ENCODE assay signal across 9 cellular contexts in the genomic region with DNA sequence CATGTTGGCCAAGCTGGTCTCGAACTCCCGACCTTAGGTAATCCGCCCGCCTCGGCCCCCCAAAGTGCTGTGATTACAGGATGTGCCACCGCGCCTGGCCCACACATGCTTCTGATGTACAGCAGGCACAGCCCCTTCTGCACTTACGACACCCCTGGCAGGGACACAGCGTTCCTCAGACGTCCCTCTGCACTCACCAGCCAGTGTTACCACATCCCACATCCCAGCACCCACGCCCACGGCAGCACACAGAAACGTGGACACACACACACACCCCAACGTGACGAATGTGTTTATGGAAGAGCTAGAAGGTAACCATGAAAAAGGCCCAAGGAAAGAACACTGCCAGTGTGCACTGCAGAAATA. TPM values are rescaled to one million over a fixed set of nuclear protein-coding genes. Genes with fewer than 3 reads are reported as not detected.
DNase-seq lines count a peak whose midpoint lies in the region; ATAC-seq and TF ChIP-seq lines count a peak whose summit lies in the region.
"Had no signal": no experiment of that assay in that cellular context is flagged by ENCODE, and none has a peak within 500 bp of the region (broad histone marks: within the 10 kb centered on the region; RNA-seq: fewer than 3 reads in every experiment).

No MANE protein-coding gene starts in this region.

- H3K36me3 ChIP-seq in SK-N-SH (replicated peaks in 1 of 2; ENCODE audit: control insufficient read depth in 1 of 2, insufficient read depth in 2 of 2, low read length in 1 of 2) = no peaks in the 10 kb centered on the region
- H3K36me3 ChIP-seq in adrenal gland (replicated peaks in 1 of 2) = no peaks in the 10 kb centered on the region
- no peaks in the 10 kb centered on the region for H3K36me3 ChIP-seq in right lobe of liver
- H3K36me3 ChIP-seq in transverse colon = no peaks in the 10 kb centered on the region

- H4K20me1 ChIP-seq in SK-N-SH (ENCODE audit: insufficient read depth) = no peaks in the 10 kb centered on the region

- TF ChIP-seq POLR2A in adrenal gland (IDR thresholded peaks at IDR 0.05) = no peak
- no peak for TF ChIP-seq POLR2A in right lobe of liver (IDR thresholded peaks at IDR 0.05)
- no peak for TF ChIP-seq POLR2A in transverse colon (IDR thresholded peaks at IDR 0.05)

- H3K9me2 ChIP-seq in SK-N-SH = no peaks in the 10 kb centered on the region

- peak overlapping the region; percentile 89 for H3K4me2 ChIP-seq in SK-N-SH

- H3K9me3 ChIP-seq in SK-N-SH = no peaks in the 10 kb centered on the region
- H3K9me3 ChIP-seq in adrenal gland (replicated peaks in 1 of 3) = no peaks in the 10 kb centered on the region
- no peaks in the 10 kb centered on the region for H3K9me3 ChIP-seq in right lobe of liver
- no peaks in the 10 kb centered on the region for H3K9me3 ChIP-seq in transverse colon

- H3K27me3 ChIP-seq in SK-N-SH (ENCODE audit: insufficient read depth) (no peaks in the 10 kb centered on the region), adrenal gland (no peaks in the 10 kb centered on the region), right lobe of liver (no peaks in the 10 kb centered on the region), transverse colon (no peaks in the 10 kb centered on the region)

- no peak overlapping the region for H3K27ac ChIP-seq in SK-N-SH (ENCODE audit: low read depth in 2 of 2, low read length in 1 of 2)
- H3K27ac ChIP-seq in adrenal gland = peak overlapping the region in 2 of 5 donors; percentile 78 to 81
- H3K27ac ChIP-seq in right lobe of liver = peak overlapping the region in 1 of 3 donors; percentile 55
- H3K27ac ChIP-seq in transverse colon = peak overlapping the region; percentile 76 to 83 (median 80)

- ATAC-seq in SK-N-SH treated with all-trans-retinoic acid at 6 μM for 48 hours (no peak), right lobe of liver (peak in 3 of 4 donors; percentile 25 to 58 (median 37)), GM18498 (IDR thresholded peaks at IDR 0.05; ENCODE audit: unreplicated experiment) (no peak)

- no peak for TF ChIP-seq CTCF in SK-N-SH (IDR thresholded peaks at IDR 0.05)
- no peak for TF ChIP-seq CTCF in adrenal gland (IDR thresholded peaks at IDR 0.05)
- TF ChIP-seq CTCF in right lobe of liver (IDR thresholded peaks at IDR 0.05) = no peak
- TF ChIP-seq CTCF in transverse colon (IDR thresholded peaks at IDR 0.05) = no peak

- H3K9ac ChIP-seq in SK-N-SH = peak overlapping the region; percentile 86; the same call in 1 of the 2 replicates

- H3K4me3 ChIP-seq in SK-N-SH (ENCODE audit: low read depth in 2 of 2, low read length in 1 of 2) = peak overlapping the region; percentile 75 to 76; a peak in 3 of 4 replicates
- H3K4me3 ChIP-seq in adrenal gland = peak overlapping the region in 2 of 4 donors; percentile 77 to 89
- H3K4me3 ChIP-seq in right lobe of liver = peak overlapping the region; percentile 73 to 93 (median 87)
- peak overlapping the region in 3 of 4 donors; percentile 77 to 97 (median 84) for H3K4me3 ChIP-seq in transverse colon

- CTCF ChIA-PET in SK-N-SH (lab: Yijun Ruan, JAX) = interaction anchor here (0.7 to 1.7 kb wide), 5 partner anchors 11 to 79 kb away, joined by 4 to 9 read pairs (median 4); no protein-coding TSS in a partner anchor

- no peaks in the 10 kb centered on the region for H3F3A ChIP-seq in SK-N-SH (replicated peaks; ENCODE audit: insufficient read depth)

- peak overlapping the region; percentile 71 for H2AFZ ChIP-seq in SK-N-SH (ENCODE audit: low read depth)

- H3K4me1 ChIP-seq in SK-N-SH (ENCODE audit: control insufficient read depth in 1 of 2, insufficient read depth in 2 of 2, low read depth in 1 of 2, low read length in 1 of 2) (peaks cover 4% of the 10 kb centered on the region in 2 experiments; a peak in 1 of 4 replicates), adrenal gland (replicated peaks in 1 of 2) (peaks cover 10% of the 10 kb centered on the region in 2 donors), right lobe of liver (peaks cover 0 to 6% (median 3%) of the 10 kb centered on the region in 4 donors), transverse colon (peaks cover 0 to 6% (median 5%) of the 10 kb centered on the region in 4 donors)

- in situ Hi-C loops in transverse colon (cut with MboI; ENCODE audit: low pct_ligation_motif_present in 1 of 4, low pct_unique_long_range_greater_than_20kb in 1 of 4, low sequenced_read_pairs in 3 of 4) = loop anchor here in 1 of 4 donors (25.0 kb wide), 1 partner anchor 107 kb away; no protein-coding TSS in a partner anchor

- peaks cover 31% of the 10 kb centered on the region for H3K79me2 ChIP-seq in SK-N-SH (ENCODE audit: insufficient read depth)

- intact Hi-C loops in adrenal gland (cut with DNase I) = no loop called here
- intact Hi-C loops in right lobe of liver (cut with DNase I) = no loop called here
- intact Hi-C loops in transverse colon (cut with DNase I; ENCODE audit: low total_unique reads) = no loop called here

- no peak for TF ChIP-seq EP300 in SK-N-SH (IDR thresholded peaks at IDR 0.05; ENCODE audit: borderline replicate concordance in 1 of 2, low read depth in 1 of 2, low read length in 1 of 2)
- no peak for TF ChIP-seq EP300 in transverse colon (IDR thresholded peaks at IDR 0.05; ENCODE audit: low read depth)

- POLR2A ChIA-PET in SK-N-SH (lab: Yijun Ruan, JAX) = interaction anchor here (0.6 to 1.9 kb wide), 16 partner anchors 10 to 351 kb away, joined by 3 to 16 read pairs (median 5); a partner anchor contains a TSS

- TF ChIP-seq RAD21 in SK-N-SH (IDR thresholded peaks at IDR 0.05; ENCODE audit: low read length) = no peak

- WGBS in SK-N-SH (ENCODE audit: low lambda C conversion rate) = 73% methylated on average over 15 of the region's 15 CpGs
- 65 to 73% (median 71%) methylated on average over 13 to 15 of the region's 15 CpGs for WGBS in adrenal gland, 4 donors
- 32% methylated on average over 6 of the region's 15 CpGs for WGBS in right lobe of liver (ENCODE audit: insufficient coverage, low coverage, low lambda C conversion rate, missing lambda C conversion rate)
- 37 to 78% methylated on average over 2 to 15 of the region's 15 CpGs for WGBS in transverse colon (ENCODE audit: low coverage in 1 of 2), 2 donors

- DNase-seq in SK-N-SH = peak; percentile 54
- peak in 4 of 7 donors; percentile 35 to 63 (median 46) for DNase-seq in adrenal gland
- DNase-seq in right lobe of liver = peak in 1 of 3 donors; percentile 32
- peak; percentile 31 for DNase-seq in transverse colon
- no peak for DNase-seq in islet precursor cell
- DNase-seq in KG1 (lab: John Stamatoyannopoulos, UW) = no peak

TF ChIP-seq in SK-N-SH, 30 proteins besides CTCF, POLR2A, EP300 and RAD21:
- TF ChIP-seq NFIC (IDR thresholded peaks at IDR 0.05; ENCODE audit: borderline replicate concordance) = no peak
- no peak for TF ChIP-seq RCOR1 (IDR thresholded peaks at IDR 0.05; ENCODE audit: low read length)
- TF ChIP-seq, protein P1, sequence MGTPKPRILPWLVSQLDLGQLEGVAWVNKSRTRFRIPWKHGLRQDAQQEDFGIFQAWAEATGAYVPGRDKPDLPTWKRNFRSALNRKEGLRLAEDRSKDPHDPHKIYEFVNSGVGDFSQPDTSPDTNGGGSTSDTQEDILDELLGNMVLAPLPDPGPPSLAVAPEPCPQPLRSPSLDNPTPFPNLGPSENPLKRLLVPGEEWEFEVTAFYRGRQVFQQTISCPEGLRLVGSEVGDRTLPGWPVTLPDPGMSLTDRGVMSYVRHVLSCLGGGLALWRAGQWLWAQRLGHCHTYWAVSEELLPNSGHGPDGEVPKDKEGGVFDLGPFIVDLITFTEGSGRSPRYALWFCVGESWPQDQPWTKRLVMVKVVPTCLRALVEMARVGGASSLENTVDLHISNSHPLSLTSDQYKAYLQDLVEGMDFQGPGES (IDR thresholded peaks at IDR 0.05; ENCODE audit: low read depth, low read length) = no peak

TF ChIP-seq in SK-N-SH treated with all-trans-retinoic acid at 6 μM for 48 hours, 23 proteins besides CTCF, POLR2A, EP300 and RAD21 (continues in another document):
- TF ChIP-seq ZC3H10 (CRISPR knock-in tag; IDR thresholded peaks at IDR 0.05) = no peak

RNA-seq across cellular contexts. Expression of a gene that starts 0.6 kb away (rescaled TPM):
- 18.0 and 20.2 TPM in 2 replicates for polyA plus RNA-seq in SK-N-SH (2012; rRNA removed)
- polyA plus RNA-seq in SK-N-SH (2012; cell fraction: cytosol; rRNA removed) = 8.4 and 10.4 TPM in 2 replicates
- 54.9 and 55.9 TPM in 2 replicates for polyA plus RNA-seq in SK-N-SH (2012; cell fraction: nucleus; rRNA removed)
- 10 to 100 TPM; 18.6 to 44.5 (median 32.0) TPM for total RNA-seq in adrenal gland
- 10 to 100 TPM; 13.0 to 25.3 (median 15.6) TPM for polyA plus RNA-seq in adrenal gland
- 10 to 100 TPM; 13.9 to 20.8 (median 17.9) TPM for total RNA-seq in right lobe of liver
- total RNA-seq in transverse colon = 10 to 100 TPM; 12.3 to 35.6 (median 19.7) TPM

RNA-seq across cellular contexts. Expression of a gene that starts 14.4 kb away (rescaled TPM):
- polyA plus RNA-seq in SK-N-SH (2012; rRNA removed) (8.7 and 10.3 TPM in 2 replicates), adrenal gland (10 to 100 TPM in 2 of 3 donors, 1 to 10 TPM in 1; 8.8 to 19.0 (median 12.3) TPM)
- 4.9 and 8.9 TPM in 2 replicates for polyA plus RNA-seq in SK-N-SH (2012; cell fraction: cytosol; rRNA removed)
- 9.2 and 10.5 TPM in 2 replicates for polyA plus RNA-seq in SK-N-SH (2012; cell fraction: nucleus; rRNA removed)
- total RNA-seq in adrenal gland (10 to 100 TPM in 6 of 8 donors, 1 to 10 TPM in 2; 9.0 to 23.1 (median 16.9) TPM), right lobe of liver (1 to 10 TPM; 1.1 to 2.9 (median 1.8) TPM), transverse colon (1 to 10 TPM in 1 of 4 donors, under 1 TPM in 2, not detected in 1; 0.60 to 1.6 (median 0.82) TPM)

RNA-seq across cellular contexts. Expression of a gene that starts 31.0 kb away (rescaled TPM):
- polyA plus RNA-seq in SK-N-SH (2012; rRNA removed) = 0.06 and 0.07 TPM in 2 replicates
- 0.01 and 0.07 TPM in 2 replicates for polyA plus RNA-seq in SK-N-SH (2012; cell fraction: cytosol; rRNA removed)
- 0.87 and 1.6 TPM in 2 replicates for polyA plus RNA-seq in SK-N-SH (2012; cell fraction: nucleus; rRNA removed)
- total RNA-seq in adrenal gland = 1 to 10 TPM in 3 of 8 donors, under 1 TPM in 5; 0.12 to 2.3 (median 0.66) TPM
- 1 to 10 TPM in 2 of 3 donors, under 1 TPM in 1; 0.13 to 1.3 (median 1.2) TPM for polyA plus RNA-seq in adrenal gland
- total RNA-seq in right lobe of liver = 1 to 10 TPM in 4 of 6 experiments, under 1 TPM in 2; 0.56 to 3.3 (median 1.8) TPM
- total RNA-seq in transverse colon = 10 to 100 TPM in 2 of 4 donors, 1 to 10 TPM in 1, under 1 TPM in 1; 0.40 to 15.0 (median 11.6) TPM
- total RNA-seq: HT1080 had no signal

RNA-seq across cellular contexts. Expression of a gene that starts 51.0 kb away (rescaled TPM):
- 1.0 and 2.2 TPM in 2 replicates for polyA plus RNA-seq in SK-N-SH (2012; rRNA removed)
- 0.60 and 1.1 TPM in 2 replicates for polyA plus RNA-seq in SK-N-SH (2012; cell fraction: cytosol; rRNA removed)
- polyA plus RNA-seq in SK-N-SH (2012; cell fraction: nucleus; rRNA removed) = 4.9 and 7.4 TPM in 2 replicates
- total RNA-seq in adrenal gland = 10 to 100 TPM in 7 of 8 donors, 1 to 10 TPM in 1; 3.9 to 33.0 (median 14.4) TPM
- 10 to 100 TPM in 2 of 3 donors, under 1 TPM in 1; 0.73 to 20.4 (median 17.1) TPM for polyA plus RNA-seq in adrenal gland
- total RNA-seq in right lobe of liver = 10 to 100 TPM in 2 of 6 experiments, 1 to 10 TPM in 1, under 1 TPM in 3; 0.60 to 15.5 (median 1.4) TPM
- total RNA-seq in transverse colon = 100 to 1,000 TPM in 3 of 4 donors, 10 to 100 TPM in 1; 57.6 to 161 (median 116) TPM

Comparison
In these comparisons a context has a peak if more than half of its experiments do, and no peak if none do; other contexts are left out.
1. DNase-seq: peak in SK-N-SH (single experiment), adrenal gland (4 of 7) and transverse colon (single experiment); none in islet precursor cell (single experiment) and KG1 (single experiment).
2. H3K27ac ChIP-seq: peak in transverse colon (4 of 4); none in SK-N-SH (0 of 2).
3. ATAC-seq: peak in right lobe of liver (3 of 4); none in SK-N-SH treated with all-trans-retinoic acid at 6 μM for 48 hours (single experiment) and GM18498 (single experiment).